9 cellular contexts compared by ENCODE assay signal in the genomic region with DNA sequence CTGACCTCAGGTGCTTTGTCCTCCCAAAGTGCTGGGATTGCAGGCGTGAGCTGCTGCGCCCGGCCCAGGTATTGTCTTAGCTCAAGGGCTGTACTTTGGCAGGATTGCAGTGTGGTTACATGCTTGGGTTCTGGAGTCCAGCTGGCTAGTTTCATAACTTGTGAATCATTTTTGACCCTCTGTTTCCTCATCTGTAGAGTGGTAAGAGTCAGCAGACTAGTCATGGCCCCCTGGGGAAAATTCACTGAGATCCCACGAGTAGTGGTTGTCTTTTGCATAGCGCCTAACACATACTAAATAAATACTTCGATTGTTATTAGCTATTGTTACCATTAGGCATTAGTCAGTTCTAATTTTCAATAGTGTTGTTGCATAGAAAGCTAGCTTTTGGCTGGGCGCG. TPM values are rescaled to one million over a fixed set of nuclear protein-coding genes. Genes with fewer than 3 reads are reported as not detected.
A peak's percentile ranks its signal among the peaks of the same experiment; 100 is the strongest.
DNase-seq lines count a peak whose midpoint lies in the region; ATAC-seq, FAIRE-seq and TF ChIP-seq lines count a peak whose summit lies in the region.
"Had no signal": no experiment of that assay in that cellular context is flagged by ENCODE, and none has a peak within 500 bp of the region (broad histone marks: within the 10 kb centered on the region; RNA-seq: fewer than 3 reads in every experiment).

No MANE protein-coding gene starts in this region.

- no peaks in the 10 kb centered on the region for H3K27me3 ChIP-seq in mesenchymal stem cell (ENCODE audit: control insufficient read depth in 1 of 2, insufficient read depth in 1 of 2, low read length in 2 of 2)

- no peak overlapping the region for H3K9ac ChIP-seq in mesenchymal stem cell (ENCODE audit: low read length)

- H3K79me1 ChIP-seq in mesenchymal stem cell (replicated peaks; ENCODE audit: low read length, poor library complexity, severe bottlenecking): peaks cover 28% of the 10 kb centered on the region

- TF ChIP-seq CTCF in activated B cell treated with CpG ODN at 0.5 μM for 24 hours (IDR thresholded peaks at IDR 0.05): no peak
- no peak for TF ChIP-seq CTCF in D721Med (IDR thresholded peaks at IDR 0.05; ENCODE audit: insufficient read depth, missing control alignments)
- TF ChIP-seq CTCF in nephron progenitor cell (IDR thresholded peaks at IDR 0.05): no peak

- H3K9me3 ChIP-seq in mesenchymal stem cell (ENCODE audit: control insufficient read depth, low read length): no peaks in the 10 kb centered on the region

- no peak overlapping the region for H3K18ac ChIP-seq in mesenchymal stem cell (ENCODE audit: low read depth in 1 of 2, low read length in 2 of 2)

- no peak overlapping the region for H2BK120ac ChIP-seq in mesenchymal stem cell (ENCODE audit: low read depth, low read length)

- H3K27ac Mint-ChIP-seq in activated B cell treated with CpG ODN at 0.5 μM for 24 hours (no peak overlapping the region), nephron progenitor cell (no peak overlapping the region)
- no peak overlapping the region for H3K27ac Mint-ChIP-seq in stimulated activated naive CD8-positive, alpha-beta T cell treated with anti-CD3 and anti-CD28 coated beads, Interleukin-15, amount 100 ng/mL, for 72 hours

- H2AFZ ChIP-seq in mesenchymal stem cell (ENCODE audit: low read depth, low read length): no peak overlapping the region

- no peak overlapping the region for H3K4ac ChIP-seq in mesenchymal stem cell (ENCODE audit: low read depth in 1 of 2, low read length in 2 of 2)

- no peak for DNase-seq in activated B cell treated with CpG ODN at 0.5 μM for 24 hours
- peak; percentile 78 for DNase-seq in mesenchymal stem cell
- no peak for DNase-seq in stimulated activated naive CD8-positive, alpha-beta T cell treated with anti-CD3 and anti-CD28 coated beads, Interleukin-15, amount 100 ng/mL, for 72 hours
- DNase-seq in D721Med (ENCODE audit: insufficient read length, low spot score): no peak
- no peak for DNase-seq in nephron progenitor cell
- DNase-seq: NCI-H1092; retina; stimulated activated CD8-positive, alpha-beta memory T cell treated with anti-CD3 and anti-CD28 coated beads, Interleukin-4, amount 100 ng/mL, for 48 hours had no signal

- H3K27me3 Mint-ChIP-seq in activated B cell treated with CpG ODN at 0.5 μM for 24 hours: no peaks in the 10 kb centered on the region
- no peaks in the 10 kb centered on the region for H3K27me3 Mint-ChIP-seq in stimulated activated naive CD8-positive, alpha-beta T cell treated with anti-CD3 and anti-CD28 coated beads, Interleukin-15, amount 100 ng/mL, for 72 hours
- peaks cover 2% of the 10 kb centered on the region for H3K27me3 Mint-ChIP-seq in nephron progenitor cell (ENCODE audit: low read depth, poor library complexity)

- H3K4me1 ChIP-seq in mesenchymal stem cell (ENCODE audit: control insufficient read depth, insufficient read depth, low read depth, low read length): peaks cover 13% of the 10 kb centered on the region

- FAIRE-seq in D721Med (lab: Jason Lieb, UNC): no peak

- CTCF ChIA-PET in activated B cell treated with CpG ODN at 0.5 μM for 24 hours (lab: Charles Lee): interaction anchor here (0.9 to 2.5 kb wide), 4 partner anchors 13 to 499 kb away, joined by 4 to 7 read pairs (median 6); no protein-coding TSS in a partner anchor

- H3K4me1 Mint-ChIP-seq in activated B cell treated with CpG ODN at 0.5 μM for 24 hours: peaks cover 12% of the 10 kb centered on the region
- H3K4me1 Mint-ChIP-seq in stimulated activated naive CD8-positive, alpha-beta T cell treated with anti-CD3 and anti-CD28 coated beads, Interleukin-15, amount 100 ng/mL, for 72 hours: no peaks in the 10 kb centered on the region
- H3K4me1 Mint-ChIP-seq in nephron progenitor cell: peaks cover 14% of the 10 kb centered on the region

- H4K8ac ChIP-seq in mesenchymal stem cell (ENCODE audit: low read length): no peak overlapping the region

- 86% methylated on average over 5 of the region's 8 CpGs for WGBS in mesenchymal stem cell

- no peak overlapping the region for H2BK15ac ChIP-seq in mesenchymal stem cell (ENCODE audit: low read depth, poor library complexity, severe bottlenecking)

- intact Hi-C loops in activated B cell treated with CpG ODN at 0.5 μM for 24 hours (cut with micrococcal nuclease): no loop called here

- POLR2A ChIA-PET in activated B cell treated with CpG ODN at 0.5 μM for 24 hours (lab: Charles Lee): interaction anchor here (0.5 to 1.2 kb wide), 3 partner anchors 15 to 1333 kb away, joined by 4 to 6 read pairs (median 4); no protein-coding TSS in a partner anchor

- H2AK5ac ChIP-seq in mesenchymal stem cell (ENCODE audit: low read length, severe bottlenecking): no peak overlapping the region

- no peak overlapping the region for H3K4me3 Mint-ChIP-seq in activated B cell treated with CpG ODN at 0.5 μM for 24 hours
- no peak overlapping the region for H3K4me3 Mint-ChIP-seq in stimulated activated naive CD8-positive, alpha-beta T cell treated with anti-CD3 and anti-CD28 coated beads, Interleukin-15, amount 100 ng/mL, for 72 hours
- no peak overlapping the region for H3K4me3 Mint-ChIP-seq in nephron progenitor cell

- ATAC-seq in GM21825 (IDR thresholded peaks at IDR 0.05; ENCODE audit: unreplicated experiment) (peak; percentile 46), activated B cell treated with CpG ODN at 0.5 μM for 24 hours (ENCODE audit: low read depth) (peak; percentile 77)
- no peak for ATAC-seq in stimulated activated naive CD8-positive, alpha-beta T cell treated with anti-CD3 and anti-CD28 coated beads, Interleukin-15, amount 100 ng/mL, for 72 hours

- H2BK5ac ChIP-seq in mesenchymal stem cell (ENCODE audit: low read depth, low read length, poor library complexity, severe bottlenecking): no peak overlapping the region

- peak overlapping the region; percentile 13 for H3K27ac ChIP-seq in mesenchymal stem cell (ENCODE audit: low read length, poor library complexity, severe bottlenecking)

- no peak overlapping the region for H3K4me2 ChIP-seq in mesenchymal stem cell (ENCODE audit: low read length, poor library complexity, severe bottlenecking)

- H4K91ac ChIP-seq in mesenchymal stem cell (ENCODE audit: low read length): no peak overlapping the region

- H2BK12ac ChIP-seq in mesenchymal stem cell (ENCODE audit: low read length in 2 of 2): no peak overlapping the region

- H3K36me3 Mint-ChIP-seq in activated B cell treated with CpG ODN at 0.5 μM for 24 hours (ENCODE audit: low read depth) (peaks cover 80% of the 10 kb centered on the region), nephron progenitor cell (ENCODE audit: low read depth) (peaks cover 59% of the 10 kb centered on the region)

- H3K36me3 ChIP-seq in mesenchymal stem cell (ENCODE audit: control insufficient read depth in 1 of 2, insufficient read depth in 2 of 2, low read depth in 1 of 2, low read length in 2 of 2): peaks cover 46 to 67% of the 10 kb centered on the region in 2 experiments

- no peak overlapping the region for H3K23ac ChIP-seq in mesenchymal stem cell (ENCODE audit: low read length in 2 of 2)

- no peaks in the 10 kb centered on the region for H3K9me3 Mint-ChIP-seq in activated B cell treated with CpG ODN at 0.5 μM for 24 hours
- no peaks in the 10 kb centered on the region for H3K9me3 Mint-ChIP-seq in stimulated activated naive CD8-positive, alpha-beta T cell treated with anti-CD3 and anti-CD28 coated beads, Interleukin-15, amount 100 ng/mL, for 72 hours
- H3K9me3 Mint-ChIP-seq in nephron progenitor cell: no peaks in the 10 kb centered on the region

- no peak overlapping the region for H3K4me3 ChIP-seq in mesenchymal stem cell (ENCODE audit: insufficient read depth in 1 of 2, low read depth in 1 of 2, low read length in 2 of 2)

- no peak overlapping the region for H3K14ac ChIP-seq in mesenchymal stem cell (ENCODE audit: low read length in 2 of 2)

RNA-seq across cellular contexts. Expression of gene PTPA, which starts 14.3 kb away (rescaled TPM):
- 65.5 and 67.2 TPM in 2 replicates for total RNA-seq in activated B cell treated with CpG ODN at 0.5 μM for 24 hours
- 106 TPM for polyA plus RNA-seq in mesenchymal stem cell (2013, experiment 1 of 2)
- 99.4 TPM for polyA plus RNA-seq in mesenchymal stem cell (2013, experiment 2 of 2)

RNA-seq across cellular contexts. Expression of gene CRAT, which starts 14.9 kb away (rescaled TPM):
- total RNA-seq in activated B cell treated with CpG ODN at 0.5 μM for 24 hours: 6.8 and 8.2 TPM in 2 replicates
- 22.6 TPM for polyA plus RNA-seq in mesenchymal stem cell (2013, experiment 1 of 2)
- polyA plus RNA-seq in mesenchymal stem cell (2013, experiment 2 of 2): 22.5 TPM

RNA-seq across cellular contexts. Expression of gene DOLPP1, which starts 44.6 kb away (rescaled TPM):
- 10.9 and 11.3 TPM in 2 replicates for total RNA-seq in activated B cell treated with CpG ODN at 0.5 μM for 24 hours
- polyA plus RNA-seq in mesenchymal stem cell (2013, experiment 1 of 2): 14.0 TPM
- 13.7 TPM for polyA plus RNA-seq in mesenchymal stem cell (2013, experiment 2 of 2)

RNA-seq across cellular contexts. Expression of gene IER5L, which starts 52.6 kb away (rescaled TPM):
- total RNA-seq in activated B cell treated with CpG ODN at 0.5 μM for 24 hours: 1.9 and 2.1 TPM in 2 replicates
- polyA plus RNA-seq in mesenchymal stem cell (2013, experiment 1 of 2): 26.8 TPM
- polyA plus RNA-seq in mesenchymal stem cell (2013, experiment 2 of 2): 26.3 TPM
